ENCODE assay signal across 1 cellular context in the genomic region with DNA sequence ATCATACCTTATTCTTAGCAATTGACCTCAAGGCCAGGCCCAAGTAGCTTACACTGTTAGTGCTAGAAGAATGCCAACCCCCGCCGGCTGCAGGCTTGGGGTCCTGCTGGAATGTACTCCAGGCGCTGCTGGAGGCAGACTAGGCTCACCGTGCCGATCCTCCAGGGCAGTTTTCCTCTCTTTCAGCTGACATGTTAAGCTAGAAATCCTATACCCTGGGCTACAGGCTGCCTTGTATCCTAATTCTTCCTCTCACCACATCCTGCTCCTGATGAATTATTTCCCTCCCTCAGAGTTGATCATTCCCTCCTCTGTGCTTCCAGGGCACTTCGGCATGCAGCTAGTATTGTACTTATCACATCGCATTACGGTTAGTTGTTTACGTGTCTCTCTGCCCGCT.
TF ChIP-seq lines count a peak whose summit lies in the region.

No MANE protein-coding gene starts in this region.

TF ChIP-seq in GM23338, 12 proteins besides CTCF, POLR2A, EP300 and RAD21 (continued from another document):
- TF ChIP-seq, protein P1, sequence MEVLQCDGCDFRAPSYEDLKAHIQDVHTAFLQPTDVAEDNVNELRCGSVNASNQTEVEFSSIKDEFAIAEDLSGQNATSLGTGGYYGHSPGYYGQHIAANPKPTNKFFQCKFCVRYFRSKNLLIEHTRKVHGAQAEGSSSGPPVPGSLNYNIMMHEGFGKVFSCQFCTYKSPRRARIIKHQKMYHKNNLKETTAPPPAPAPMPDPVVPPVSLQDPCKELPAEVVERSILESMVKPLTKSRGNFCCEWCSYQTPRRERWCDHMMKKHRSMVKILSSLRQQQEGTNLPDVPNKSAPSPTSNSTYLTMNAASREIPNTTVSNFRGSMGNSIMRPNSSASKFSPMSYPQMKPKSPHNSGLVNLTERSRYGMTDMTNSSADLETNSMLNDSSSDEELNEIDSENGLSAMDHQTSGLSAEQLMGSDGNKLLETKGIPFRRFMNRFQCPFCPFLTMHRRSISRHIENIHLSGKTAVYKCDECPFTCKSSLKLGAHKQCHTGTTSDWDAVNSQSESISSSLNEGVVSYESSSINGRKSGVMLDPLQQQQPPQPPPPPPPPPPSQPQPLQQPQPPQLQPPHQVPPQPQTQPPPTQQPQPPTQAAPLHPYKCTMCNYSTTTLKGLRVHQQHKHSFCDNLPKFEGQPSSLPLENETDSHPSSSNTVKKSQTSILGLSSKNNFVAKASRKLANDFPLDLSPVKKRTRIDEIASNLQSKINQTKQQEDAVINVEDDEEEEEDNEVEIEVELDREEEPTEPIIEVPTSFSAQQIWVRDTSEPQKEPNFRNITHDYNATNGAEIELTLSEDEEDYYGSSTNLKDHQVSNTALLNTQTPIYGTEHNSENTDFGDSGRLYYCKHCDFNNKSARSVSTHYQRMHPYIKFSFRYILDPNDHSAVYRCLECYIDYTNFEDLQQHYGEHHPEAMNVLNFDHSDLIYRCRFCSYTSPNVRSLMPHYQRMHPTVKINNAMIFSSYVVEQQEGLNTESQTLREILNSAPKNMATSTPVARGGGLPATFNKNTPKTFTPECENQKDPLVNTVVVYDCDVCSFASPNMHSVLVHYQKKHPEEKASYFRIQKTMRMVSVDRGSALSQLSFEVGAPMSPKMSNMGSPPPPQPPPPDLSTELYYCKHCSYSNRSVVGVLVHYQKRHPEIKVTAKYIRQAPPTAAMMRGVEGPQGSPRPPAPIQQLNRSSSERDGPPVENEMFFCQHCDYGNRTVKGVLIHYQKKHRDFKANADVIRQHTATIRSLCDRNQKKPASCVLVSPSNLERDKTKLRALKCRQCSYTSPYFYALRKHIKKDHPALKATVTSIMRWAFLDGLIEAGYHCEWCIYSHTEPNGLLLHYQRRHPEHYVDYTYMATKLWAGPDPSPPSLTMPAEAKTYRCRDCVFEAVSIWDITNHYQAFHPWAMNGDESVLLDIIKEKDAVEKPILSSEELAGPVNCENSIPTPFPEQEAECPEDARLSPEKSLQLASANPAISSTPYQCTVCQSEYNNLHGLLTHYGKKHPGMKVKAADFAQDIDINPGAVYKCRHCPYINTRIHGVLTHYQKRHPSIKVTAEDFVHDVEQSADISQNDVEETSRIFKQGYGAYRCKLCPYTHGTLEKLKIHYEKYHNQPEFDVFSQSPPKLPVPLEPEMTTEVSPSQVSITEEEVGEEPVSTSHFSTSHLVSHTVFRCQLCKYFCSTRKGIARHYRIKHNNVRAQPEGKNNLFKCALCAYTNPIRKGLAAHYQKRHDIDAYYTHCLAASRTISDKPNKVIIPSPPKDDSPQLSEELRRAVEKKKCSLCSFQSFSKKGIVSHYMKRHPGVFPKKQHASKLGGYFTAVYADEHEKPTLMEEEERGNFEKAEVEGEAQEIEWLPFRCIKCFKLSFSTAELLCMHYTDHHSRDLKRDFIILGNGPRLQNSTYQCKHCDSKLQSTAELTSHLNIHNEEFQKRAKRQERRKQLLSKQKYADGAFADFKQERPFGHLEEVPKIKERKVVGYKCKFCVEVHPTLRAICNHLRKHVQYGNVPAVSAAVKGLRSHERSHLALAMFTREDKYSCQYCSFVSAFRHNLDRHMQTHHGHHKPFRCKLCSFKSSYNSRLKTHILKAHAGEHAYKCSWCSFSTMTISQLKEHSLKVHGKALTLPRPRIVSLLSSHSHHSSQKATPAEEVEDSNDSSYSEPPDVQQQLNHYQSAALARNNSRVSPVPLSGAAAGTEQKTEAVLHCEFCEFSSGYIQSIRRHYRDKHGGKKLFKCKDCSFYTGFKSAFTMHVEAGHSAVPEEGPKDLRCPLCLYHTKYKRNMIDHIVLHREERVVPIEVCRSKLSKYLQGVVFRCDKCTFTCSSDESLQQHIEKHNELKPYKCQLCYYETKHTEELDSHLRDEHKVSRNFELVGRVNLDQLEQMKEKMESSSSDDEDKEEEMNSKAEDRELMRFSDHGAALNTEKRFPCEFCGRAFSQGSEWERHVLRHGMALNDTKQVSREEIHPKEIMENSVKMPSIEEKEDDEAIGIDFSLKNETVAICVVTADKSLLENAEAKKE (CRISPR knock-in tag; IDR thresholded peaks at IDR 0.05), result no peak
- TF ChIP-seq, protein P2, sequence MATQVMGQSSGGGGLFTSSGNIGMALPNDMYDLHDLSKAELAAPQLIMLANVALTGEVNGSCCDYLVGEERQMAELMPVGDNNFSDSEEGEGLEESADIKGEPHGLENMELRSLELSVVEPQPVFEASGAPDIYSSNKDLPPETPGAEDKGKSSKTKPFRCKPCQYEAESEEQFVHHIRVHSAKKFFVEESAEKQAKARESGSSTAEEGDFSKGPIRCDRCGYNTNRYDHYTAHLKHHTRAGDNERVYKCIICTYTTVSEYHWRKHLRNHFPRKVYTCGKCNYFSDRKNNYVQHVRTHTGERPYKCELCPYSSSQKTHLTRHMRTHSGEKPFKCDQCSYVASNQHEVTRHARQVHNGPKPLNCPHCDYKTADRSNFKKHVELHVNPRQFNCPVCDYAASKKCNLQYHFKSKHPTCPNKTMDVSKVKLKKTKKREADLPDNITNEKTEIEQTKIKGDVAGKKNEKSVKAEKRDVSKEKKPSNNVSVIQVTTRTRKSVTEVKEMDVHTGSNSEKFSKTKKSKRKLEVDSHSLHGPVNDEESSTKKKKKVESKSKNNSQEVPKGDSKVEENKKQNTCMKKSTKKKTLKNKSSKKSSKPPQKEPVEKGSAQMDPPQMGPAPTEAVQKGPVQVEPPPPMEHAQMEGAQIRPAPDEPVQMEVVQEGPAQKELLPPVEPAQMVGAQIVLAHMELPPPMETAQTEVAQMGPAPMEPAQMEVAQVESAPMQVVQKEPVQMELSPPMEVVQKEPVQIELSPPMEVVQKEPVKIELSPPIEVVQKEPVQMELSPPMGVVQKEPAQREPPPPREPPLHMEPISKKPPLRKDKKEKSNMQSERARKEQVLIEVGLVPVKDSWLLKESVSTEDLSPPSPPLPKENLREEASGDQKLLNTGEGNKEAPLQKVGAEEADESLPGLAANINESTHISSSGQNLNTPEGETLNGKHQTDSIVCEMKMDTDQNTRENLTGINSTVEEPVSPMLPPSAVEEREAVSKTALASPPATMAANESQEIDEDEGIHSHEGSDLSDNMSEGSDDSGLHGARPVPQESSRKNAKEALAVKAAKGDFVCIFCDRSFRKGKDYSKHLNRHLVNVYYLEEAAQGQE (IDR thresholded peaks at IDR 0.05; ENCODE audit: unreplicated experiment), result no peak
- TF ChIP-seq ZNF114 (CRISPR knock-in tag; IDR thresholded peaks at IDR 0.05) (no peak), JUNB (IDR thresholded peaks at IDR 0.05; ENCODE audit: unreplicated experiment) (no peak), ZNF331 (CRISPR knock-in tag; IDR thresholded peaks at IDR 0.05; ENCODE audit: low read depth) (no peak)
